ENCODE assay signal across 11 cellular contexts in the genomic region with DNA sequence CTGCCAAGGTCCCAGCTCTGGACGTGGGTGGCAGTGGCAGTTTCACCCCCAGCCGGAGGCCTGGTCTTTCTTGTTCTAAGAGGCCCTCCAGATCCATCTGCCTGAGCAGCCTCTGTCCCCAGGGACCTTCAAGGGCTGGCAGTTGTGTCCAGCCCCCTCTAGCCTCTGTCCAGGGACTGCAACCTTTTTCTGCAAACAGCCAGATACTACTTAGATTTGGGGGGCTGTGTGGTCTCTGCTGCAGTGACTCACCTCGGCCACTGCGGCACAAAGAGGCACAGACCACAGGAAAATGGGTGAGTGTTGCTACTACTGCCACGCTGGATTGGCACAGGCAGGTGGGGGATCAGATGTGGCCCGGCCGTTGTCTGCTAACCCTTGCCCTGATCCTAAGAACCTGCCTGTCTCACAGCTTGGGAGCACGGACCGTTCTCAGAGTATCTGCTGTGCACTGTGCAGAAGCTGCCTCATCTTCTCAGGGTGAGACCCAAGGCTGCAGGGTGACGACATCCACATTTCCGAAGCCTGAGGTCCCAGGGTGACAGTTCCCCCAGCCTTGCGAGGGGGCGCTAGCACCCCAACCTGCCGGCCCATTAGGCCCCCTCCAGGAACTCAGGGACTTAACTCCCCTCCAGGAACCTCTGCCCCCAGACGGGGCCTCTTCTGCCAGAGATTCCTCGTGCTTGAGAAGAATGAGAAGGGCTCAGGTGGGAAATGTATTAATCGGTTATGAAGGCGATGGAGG. TPM values are rescaled to one million over a fixed set of nuclear protein-coding genes. Genes with fewer than 3 reads are reported as not detected.
DNase-seq lines count a peak whose midpoint lies in the region; ATAC-seq and TF ChIP-seq lines count a peak whose summit lies in the region.
"Had no signal": no experiment of that assay in that cellular context is flagged by ENCODE, and none has a peak within 500 bp of the region (broad histone marks: within the 10 kb centered on the region; RNA-seq: fewer than 3 reads in every experiment).

No MANE protein-coding gene starts in this region.

- H3K4me2 ChIP-seq in SK-N-SH, result no peak overlapping the region

- TF ChIP-seq POLR2A in erythroblast (IDR thresholded peaks at IDR 0.05; ENCODE audit: low read length) (no peak), testis (IDR thresholded peaks at IDR 0.05) (no peak)

- H3K9me3 ChIP-seq in SK-N-SH, result no peaks in the 10 kb centered on the region
- no peaks in the 10 kb centered on the region for H3K9me3 ChIP-seq in testis

- no peak overlapping the region for H3K4me3 ChIP-seq in SK-N-SH (ENCODE audit: low read depth in 2 of 2, low read length in 1 of 2)
- no peak overlapping the region for H3K4me3 ChIP-seq in testis

- H4K20me1 ChIP-seq in SK-N-SH (ENCODE audit: insufficient read depth), result peaks cover 7% of the 10 kb centered on the region

- intact Hi-C loops in testis (cut with DNase I; ENCODE audit: low total_unique reads), result no loop called here

- peak; percentile 58 for DNase-seq in SK-N-SH
- peak; percentile 26 to 30 for DNase-seq in erythroblast (lab: John Stamatoyannopoulos, UW)
- no peak for DNase-seq in testis
- no peak for DNase-seq in NCI-H146 treated with DMSO at 0.1 percent for 48 hours (lab: John Stamatoyannopoulos, UW; ENCODE audit: unreplicated experiment)
- DNase-seq: 8988T; naive thymus-derived CD8-positive, alpha-beta T cell; NCI-H1048 had no signal

- no peak overlapping the region for H2AFZ ChIP-seq in SK-N-SH (ENCODE audit: low read depth)

- no peak overlapping the region for H3K9ac ChIP-seq in SK-N-SH

- H3K27ac ChIP-seq in SK-N-SH (ENCODE audit: low read depth in 2 of 2, low read length in 1 of 2), result no peak overlapping the region
- peak overlapping the region; percentile 59 to 70 for H3K27ac ChIP-seq in testis

- POLR2A ChIA-PET in SK-N-SH (lab: Yijun Ruan, JAX), result interaction anchor here (2.1 kb wide), 1 partner anchor 15 kb away, joined by 8 read pairs; no protein-coding TSS in a partner anchor

- no peaks in the 10 kb centered on the region for H3K27me3 ChIP-seq in SK-N-SH (ENCODE audit: insufficient read depth)
- no peaks in the 10 kb centered on the region for H3K27me3 ChIP-seq in testis

- H3F3A ChIP-seq in SK-N-SH (replicated peaks; ENCODE audit: insufficient read depth), result peaks cover 4% of the 10 kb centered on the region

- whole genome bisulfite sequencing in SK-N-SH (ENCODE audit: low lambda C conversion rate), result 86% methylated on average over 15 of the region's 18 CpGs
- WGBS in testis, 2 donors, result 63 to 71% methylated on average over 9 to 18 of the region's 18 CpGs

- ATAC-seq in SK-N-SH treated with all-trans-retinoic acid at 6 μM for 48 hours (no peak), GM21717 (IDR thresholded peaks at IDR 0.05; ENCODE audit: unreplicated experiment) (no peak)
- ATAC-seq: naive thymus-derived CD8-positive, alpha-beta T cell had no signal

- peak; percentile 37 for TF ChIP-seq CTCF in SK-N-SH (IDR thresholded peaks at IDR 0.05)
- no peak for TF ChIP-seq CTCF in testis (IDR thresholded peaks at IDR 0.05)

- no peak for TF ChIP-seq EP300 in SK-N-SH (IDR thresholded peaks at IDR 0.05; ENCODE audit: borderline replicate concordance in 1 of 2, low read depth in 1 of 2, low read length in 1 of 2)

- H3K4me1 ChIP-seq in SK-N-SH (ENCODE audit: control insufficient read depth in 1 of 2, insufficient read depth in 2 of 2, low read depth in 1 of 2, low read length in 1 of 2) (peaks cover 0 to 34% of the 10 kb centered on the region in 2 experiments; a peak in 1 of 4 replicates), testis (peaks cover 62% of the 10 kb centered on the region)

- H3K36me3 ChIP-seq in SK-N-SH (replicated peaks in 1 of 2; ENCODE audit: control insufficient read depth in 1 of 2, insufficient read depth in 2 of 2, low read length in 1 of 2) (peaks cover 18 to 40% of the 10 kb centered on the region in 2 experiments), testis (ENCODE audit: low read depth, missing control alignments) (no peaks in the 10 kb centered on the region)

- CTCF ChIA-PET in SK-N-SH (lab: Yijun Ruan, JAX), result interaction anchor here (1.0 to 12.2 kb wide), 14 partner anchors 8 to 373 kb away, joined by 3 to 255 read pairs (median 26); partner anchors contain the start of gene MXRA7

- H3K79me2 ChIP-seq in SK-N-SH (ENCODE audit: insufficient read depth), result no peaks in the 10 kb centered on the region

- TF ChIP-seq RAD21 in SK-N-SH (IDR thresholded peaks at IDR 0.05; ENCODE audit: low read length), result 0 out of 2 replicates have a peak, but pooled peaks have one; percentile 19

- no peaks in the 10 kb centered on the region for H3K9me2 ChIP-seq in SK-N-SH

TF ChIP-seq in SK-N-SH, 30 proteins besides CTCF, POLR2A, EP300 and RAD21 (continues in another document):
- TF ChIP-seq, protein P1, sequence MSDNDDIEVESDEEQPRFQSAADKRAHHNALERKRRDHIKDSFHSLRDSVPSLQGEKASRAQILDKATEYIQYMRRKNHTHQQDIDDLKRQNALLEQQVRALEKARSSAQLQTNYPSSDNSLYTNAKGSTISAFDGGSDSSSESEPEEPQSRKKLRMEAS (IDR thresholded peaks at IDR 0.05; ENCODE audit: low read depth), result no peak
- TF ChIP-seq GATA2 (CRISPR knock-in tag; IDR thresholded peaks at IDR 0.05) (no peak), CHD2 (IDR thresholded peaks at IDR 0.05; ENCODE audit: low read length, partially characterized antibody) (no peak)

TF ChIP-seq in SK-N-SH treated with all-trans-retinoic acid at 6 μM for 48 hours, 23 proteins besides CTCF, POLR2A, EP300 and RAD21 (continues in another document):
- TF ChIP-seq ARNTL (CRISPR knock-in tag; IDR thresholded peaks at IDR 0.05; ENCODE audit: borderline replicate concordance, low read depth), result no peak
- TF ChIP-seq, protein P2, sequence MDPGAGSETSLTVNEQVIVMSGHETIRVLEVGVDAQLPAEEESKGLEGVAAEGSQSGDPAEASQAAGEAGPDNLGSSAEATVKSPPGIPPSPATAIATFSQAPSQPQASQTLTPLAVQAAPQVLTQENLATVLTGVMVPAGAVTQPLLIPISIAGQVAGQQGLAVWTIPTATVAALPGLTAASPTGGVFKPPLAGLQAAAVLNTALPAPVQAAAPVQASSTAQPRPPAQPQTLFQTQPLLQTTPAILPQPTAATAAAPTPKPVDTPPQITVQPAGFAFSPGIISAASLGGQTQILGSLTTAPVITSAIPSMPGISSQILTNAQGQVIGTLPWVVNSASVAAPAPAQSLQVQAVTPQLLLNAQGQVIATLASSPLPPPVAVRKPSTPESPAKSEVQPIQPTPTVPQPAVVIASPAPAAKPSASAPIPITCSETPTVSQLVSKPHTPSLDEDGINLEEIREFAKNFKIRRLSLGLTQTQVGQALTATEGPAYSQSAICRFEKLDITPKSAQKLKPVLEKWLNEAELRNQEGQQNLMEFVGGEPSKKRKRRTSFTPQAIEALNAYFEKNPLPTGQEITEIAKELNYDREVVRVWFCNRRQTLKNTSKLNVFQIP (CRISPR knock-in tag; IDR thresholded peaks at IDR 0.05; ENCODE audit: borderline replicate concordance, low read depth), result no peak
- no peak for TF ChIP-seq ZC3H10 (CRISPR knock-in tag; IDR thresholded peaks at IDR 0.05)
- TF ChIP-seq, protein P3, sequence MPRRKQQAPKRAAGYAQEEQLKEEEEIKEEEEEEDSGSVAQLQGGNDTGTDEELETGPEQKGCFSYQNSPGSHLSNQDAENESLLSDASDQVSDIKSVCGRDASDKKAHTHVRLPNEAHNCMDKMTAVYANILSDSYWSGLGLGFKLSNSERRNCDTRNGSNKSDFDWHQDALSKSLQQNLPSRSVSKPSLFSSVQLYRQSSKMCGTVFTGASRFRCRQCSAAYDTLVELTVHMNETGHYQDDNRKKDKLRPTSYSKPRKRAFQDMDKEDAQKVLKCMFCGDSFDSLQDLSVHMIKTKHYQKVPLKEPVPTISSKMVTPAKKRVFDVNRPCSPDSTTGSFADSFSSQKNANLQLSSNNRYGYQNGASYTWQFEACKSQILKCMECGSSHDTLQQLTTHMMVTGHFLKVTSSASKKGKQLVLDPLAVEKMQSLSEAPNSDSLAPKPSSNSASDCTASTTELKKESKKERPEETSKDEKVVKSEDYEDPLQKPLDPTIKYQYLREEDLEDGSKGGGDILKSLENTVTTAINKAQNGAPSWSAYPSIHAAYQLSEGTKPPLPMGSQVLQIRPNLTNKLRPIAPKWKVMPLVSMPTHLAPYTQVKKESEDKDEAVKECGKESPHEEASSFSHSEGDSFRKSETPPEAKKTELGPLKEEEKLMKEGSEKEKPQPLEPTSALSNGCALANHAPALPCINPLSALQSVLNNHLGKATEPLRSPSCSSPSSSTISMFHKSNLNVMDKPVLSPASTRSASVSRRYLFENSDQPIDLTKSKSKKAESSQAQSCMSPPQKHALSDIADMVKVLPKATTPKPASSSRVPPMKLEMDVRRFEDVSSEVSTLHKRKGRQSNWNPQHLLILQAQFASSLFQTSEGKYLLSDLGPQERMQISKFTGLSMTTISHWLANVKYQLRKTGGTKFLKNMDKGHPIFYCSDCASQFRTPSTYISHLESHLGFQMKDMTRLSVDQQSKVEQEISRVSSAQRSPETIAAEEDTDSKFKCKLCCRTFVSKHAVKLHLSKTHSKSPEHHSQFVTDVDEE (CRISPR knock-in tag; IDR thresholded peaks at IDR 0.05), result no peak
- TF ChIP-seq ISL1 (CRISPR knock-in tag; IDR thresholded peaks at IDR 0.05), result no peak

RNA-seq across cellular contexts. Expression of gene MXRA7, which starts 27.6 kb away (rescaled TPM):
- polyA plus RNA-seq in SK-N-SH (2012; rRNA removed) (154 and 187 TPM in 2 replicates), testis (ENCODE audit: insufficient read depth, low read depth, low replicate concordance) (253 TPM)
- polyA plus RNA-seq in SK-N-SH (2012; cell fraction: cytosol; rRNA removed), result 223 and 232 TPM in 2 replicates
- polyA plus RNA-seq in SK-N-SH (2012; cell fraction: nucleus; rRNA removed), result 55.0 and 81.5 TPM in 2 replicates
- total RNA-seq in testis, result 100 to 1,000 TPM; 217 to 272 TPM

RNA-seq across cellular contexts. Expression of gene ST6GALNAC1, which starts 39.6 kb away (rescaled TPM):
- not detected in 2 replicates for polyA plus RNA-seq in SK-N-SH (2012; rRNA removed)
- not detected in 2 replicates for polyA plus RNA-seq in SK-N-SH (2012; cell fraction: cytosol; rRNA removed)
- polyA plus RNA-seq in SK-N-SH (2012; cell fraction: nucleus; rRNA removed), result 0.11 TPM in 1 of 2 replicates, not detected in the other
- total RNA-seq in testis, result 10 to 100 TPM; 20.1 to 20.6 TPM
- polyA plus RNA-seq in testis (ENCODE audit: insufficient read depth, low read depth, low replicate concordance), result 11.9 TPM
- total RNA-seq: glomerular endothelial cell; naive thymus-derived CD8-positive, alpha-beta T cell; RPMI7951 had no signal

RNA-seq across cellular contexts. Expression of gene JMJD6, which starts 43.2 kb away (rescaled TPM):
- polyA plus RNA-seq in SK-N-SH (2012; rRNA removed) (20.1 and 23.3 TPM in 2 replicates), testis (ENCODE audit: insufficient read depth, low read depth, low replicate concordance) (44.6 TPM)
- 15.2 and 15.7 TPM in 2 replicates for polyA plus RNA-seq in SK-N-SH (2012; cell fraction: cytosol; rRNA removed)
- polyA plus RNA-seq in SK-N-SH (2012; cell fraction: nucleus; rRNA removed), result 60.2 and 109 TPM in 2 replicates
- 10 to 100 TPM; 31.7 to 40.5 TPM for total RNA-seq in testis

RNA-seq across cellular contexts. Expression of gene METTL23, which starts 43.5 kb away (rescaled TPM):
- polyA plus RNA-seq in SK-N-SH (2012; rRNA removed) (75.9 and 96.8 TPM in 2 replicates), testis (ENCODE audit: insufficient read depth, low read depth, low replicate concordance) (122 TPM)
- polyA plus RNA-seq in SK-N-SH (2012; cell fraction: cytosol; rRNA removed), result 87.6 and 89.2 TPM in 2 replicates
- polyA plus RNA-seq in SK-N-SH (2012; cell fraction: nucleus; rRNA removed), result 80.8 and 107 TPM in 2 replicates
- total RNA-seq in testis, result 10 to 100 TPM; 37.5 to 45.3 TPM

RNA-seq across cellular contexts. Expression of gene SRSF2, which starts 53.9 kb away (rescaled TPM):
- polyA plus RNA-seq in SK-N-SH (2012; rRNA removed), result 211 and 271 TPM in 2 replicates
- 162 and 197 TPM in 2 replicates for polyA plus RNA-seq in SK-N-SH (2012; cell fraction: cytosol; rRNA removed)
- 1,226 and 1,940 TPM in 2 replicates for polyA plus RNA-seq in SK-N-SH (2012; cell fraction: nucleus; rRNA removed)
- total RNA-seq in testis, result 100 to 1,000 TPM; 365 to 461 TPM
- 196 TPM for polyA plus RNA-seq in testis (ENCODE audit: insufficient read depth, low read depth, low replicate concordance)

Comparison
In these comparisons a context has a peak if more than half of its experiments do, and no peak if none do; other contexts are left out.
1. DNase-seq: peak in SK-N-SH (single experiment) and erythroblast (2 of 2); none in testis (single experiment) and NCI-H146 treated with DMSO at 0.1 percent for 48 hours (single experiment).
2. H3K27ac ChIP-seq: peak in testis (2 of 2); none in SK-N-SH (0 of 2).
3. RNA of gene ST6GALNAC1, which starts 39.6 kb away (polyA plus RNA-seq): 11.9 TPM in testis (single experiment); 0.11 TPM in SK-N-SH; every median in the first group is over 10 times any median in the second.